15 cellular contexts compared by ENCODE assay signal in genomic region chr4:993111-994029, GRCh38. TPM values are rescaled to one million over a fixed set of nuclear protein-coding genes. Genes with fewer than 3 reads are reported as not detected.
DNase-seq lines count a peak whose midpoint lies in the region; ATAC-seq and TF ChIP-seq lines count a peak whose summit lies in the region.
"Had no signal": no experiment of that assay in that cellular context is flagged by ENCODE, and none has a peak within 500 bp of the region (broad histone marks: within the 10 kb centered on the region; RNA-seq: fewer than 3 reads in every experiment).

SLC26A1 (minus strand) TSS chr4:993404; CDS start chr4:991703, 1,701 bp downstream.

- H3K4me3 ChIP-seq in trophoblast cell (ENCODE audit: low read depth, low read length): no peak within 1 kb of the TSS
- H3K4me3 ChIP-seq: gastrocnemius medialis had no signal

- WGBS in trophoblast cell (ENCODE audit: extremely low coverage, insufficient coverage, insufficient read length): no CpG with 5 or more reads among the region's 37 CpGs

- H2AK5ac ChIP-seq in trophoblast cell (ENCODE audit: low read length): no peak within 1 kb of the TSS

- H3K4me1 ChIP-seq in trophoblast cell (ENCODE audit: control insufficient read depth in 1 of 2, insufficient read depth in 2 of 2, low read length in 2 of 2): peaks cover 5 to 6% of the 10 kb centered on the region in 2 experiments

- H3K27ac ChIP-seq in trophoblast cell (ENCODE audit: low read depth, low read length): no peak within 1 kb of the TSS
- H3K27ac ChIP-seq: gastrocnemius medialis had no signal

- H3K9me3 ChIP-seq in trophoblast cell (ENCODE audit: insufficient read depth, low read depth, low read length): peaks cover 3% of the 10 kb centered on the region
- H3K9me3 ChIP-seq: gastrocnemius medialis had no signal

- H3K27me3 ChIP-seq in trophoblast cell (ENCODE audit: insufficient read depth, low read length): peaks cover 18% of the 10 kb centered on the region

- H3K14ac ChIP-seq in trophoblast cell (ENCODE audit: low read length): no peak within 1 kb of the TSS

- H4K91ac ChIP-seq in trophoblast cell (ENCODE audit: low read depth, low read length): peak within 1 kb of the TSS; percentile 4

- H2BK5ac ChIP-seq in trophoblast cell (ENCODE audit: low read depth, low read length, poor library complexity): no peak within 1 kb of the TSS

- H3K4me3 Mint-ChIP-seq in glutamatergic neuron (ENCODE audit: unreplicated experiment): no peak within 1 kb of the TSS
- H3K4me3 Mint-ChIP-seq: activated CD8-positive, alpha-beta T cell treated with anti-CD3 and anti-CD28 coated beads for 36 hours; activated naive CD8-positive, alpha-beta T cell; CD4-positive, alpha-beta T cell; T-helper 17 cell had no signal

- no peaks in the 10 kb centered on the region for H3K36me3 ChIP-seq in trophoblast cell (ENCODE audit: control insufficient read depth in 1 of 2, insufficient read depth in 2 of 2, low read length in 2 of 2)

- no peak within 1 kb of the TSS for H2AFZ ChIP-seq in trophoblast cell (ENCODE audit: insufficient read depth, low read length, poor library complexity)

- no peak within 1 kb of the TSS for H2BK12ac ChIP-seq in trophoblast cell (ENCODE audit: low read length)

- H3K4ac ChIP-seq in trophoblast cell (ENCODE audit: low read depth, low read length): no peak within 1 kb of the TSS

- H4K8ac ChIP-seq in trophoblast cell (ENCODE audit: low read depth, low read length): no peak within 1 kb of the TSS

- H4K12ac ChIP-seq in trophoblast cell (ENCODE audit: low read depth, low read length): no peak within 1 kb of the TSS

- DNase-seq in COLO668 (lab: John Stamatoyannopoulos, UW; ENCODE audit: unreplicated experiment): peak; percentile 55
- peak; percentile 22 for DNase-seq in NCI-H526 treated with DMSO at 0.1 percent for 48 hours (lab: John Stamatoyannopoulos, UW)
- peak; percentile 7 for DNase-seq in glutamatergic neuron
- peak; percentile 37 to 59 for DNase-seq in trophoblast cell
- no peak for DNase-seq in SKM-1 treated with dmso at 0.1 percent for 144 hours (lab: John Stamatoyannopoulos, UW; ENCODE audit: unreplicated experiment)
- DNase-seq in UCSD-AML1 (lab: John Stamatoyannopoulos, UW; ENCODE audit: unreplicated experiment): no peak
- no peak for DNase-seq in ecto neural progenitor cell (ENCODE audit: low spot score)
- DNase-seq: activated CD8-positive, alpha-beta T cell treated with anti-CD3 and anti-CD28 coated beads for 36 hours; CD4-positive, alpha-beta T cell; gastrocnemius medialis; NCI-H1417 treated with DMSO at 0.1 percent for 48 hours had no signal

- TF ChIP-seq CTCF in glutamatergic neuron (IDR thresholded peaks at IDR 0.05; ENCODE audit: partially characterized antibody, unreplicated experiment): no peak

- peaks cover 3% of the 10 kb centered on the region for H3K9me3 Mint-ChIP-seq in glutamatergic neuron (ENCODE audit: unreplicated experiment)
- H3K9me3 Mint-ChIP-seq: activated CD8-positive, alpha-beta T cell treated with anti-CD3 and anti-CD28 coated beads for 36 hours; CD4-positive, alpha-beta T cell had no signal

- H3K27me3 Mint-ChIP-seq in glutamatergic neuron (ENCODE audit: unreplicated experiment): peaks cover 3% of the 10 kb centered on the region

- no peak within 1 kb of the TSS for H3K23ac ChIP-seq in trophoblast cell (ENCODE audit: low read length)

- no peaks in the 10 kb centered on the region for H3K79me1 ChIP-seq in trophoblast cell (ENCODE audit: low read length)

- H3K9ac ChIP-seq in trophoblast cell (ENCODE audit: low read length): no peak within 1 kb of the TSS

- no peak within 1 kb of the TSS for H3K4me2 ChIP-seq in trophoblast cell (ENCODE audit: low read length)

- no peak for ATAC-seq in HG03159 (IDR thresholded peaks at IDR 0.05; ENCODE audit: unreplicated experiment)
- ATAC-seq: activated CD8-positive, alpha-beta T cell treated with anti-CD3 and anti-CD28 coated beads for 36 hours; T-helper 17 cell had no signal

- H2BK120ac ChIP-seq in trophoblast cell (ENCODE audit: insufficient read depth, low read length, poor library complexity): no peak within 1 kb of the TSS

- no peaks in the 10 kb centered on the region for H3K79me2 ChIP-seq in trophoblast cell (ENCODE audit: control insufficient read depth, insufficient read depth, low read length, poor library complexity)

- H3K27ac Mint-ChIP-seq in glutamatergic neuron (ENCODE audit: unreplicated experiment): no peak within 1 kb of the TSS
- H3K27ac Mint-ChIP-seq: activated CD8-positive, alpha-beta T cell treated with anti-CD3 and anti-CD28 coated beads for 36 hours; activated naive CD8-positive, alpha-beta T cell; CD4-positive, alpha-beta T cell; T-helper 17 cell had no signal

- H3K36me3 Mint-ChIP-seq in glutamatergic neuron (ENCODE audit: unreplicated experiment): no peaks in the 10 kb centered on the region
- H3K36me3 Mint-ChIP-seq: activated naive CD8-positive, alpha-beta T cell had no signal

- H3K18ac ChIP-seq in trophoblast cell (ENCODE audit: low read length): peak within 1 kb of the TSS; percentile 13

- H3K4me1 Mint-ChIP-seq in glutamatergic neuron (ENCODE audit: low read depth, unreplicated experiment): no peaks in the 10 kb centered on the region

RNA-seq across cellular contexts. Expression of gene SLC26A1, which starts in this region (rescaled TPM):
- total RNA-seq in glutamatergic neuron (ENCODE audit: unreplicated experiment): 0.54 TPM
- 0.10 TPM in 1 of 2 replicates, not detected in the other for polyA plus RNA-seq in trophoblast cell (2013)
- total RNA-seq: CD4-positive, alpha-beta T cell; skeletal muscle tissue had no signal

Comparison
In these comparisons a context has a peak if more than half of its experiments do, and no peak if none do; other contexts are left out.
1. Peak in DNase-seq in glutamatergic neuron; RNA of the gene not detected or under 1 TPM.
2. DNase-seq: peak in COLO668 (single experiment), NCI-H526 treated with DMSO at 0.1 percent for 48 hours (single experiment) and trophoblast cell (2 of 2); none in SKM-1 treated with dmso at 0.1 percent for 144 hours (single experiment), UCSD-AML1 (single experiment) and ecto neural progenitor cell (single experiment).